12 cellular contexts compared by ENCODE assay signal in genomic region chrX:79336869-79337815, GRCh38. TPM values are rescaled to one million over a fixed set of nuclear protein-coding genes. Genes with fewer than 3 reads are reported as not detected.
DNase-seq lines count a peak whose midpoint lies in the region; ATAC-seq and TF ChIP-seq lines count a peak whose summit lies in the region.
"Had no signal": no experiment of that assay in that cellular context is flagged by ENCODE, and none has a peak within 500 bp of the region (broad histone marks: within the 10 kb centered on the region; RNA-seq: fewer than 3 reads in every experiment).

No MANE protein-coding gene starts in this region.

- peaks cover 3% of the 10 kb centered on the region for H3K9me3 Mint-ChIP-seq in activated CD8-positive, alpha-beta memory T cell treated with anti-CD3 and anti-CD28 coated beads, Interleukin-2, amount 10 ng/mL, durations not matched to agents 7 days and 5 days (ENCODE audit: low read depth)
- H3K9me3 Mint-ChIP-seq in GM23338 (no peaks in the 10 kb centered on the region; the same call in 2 of the 3 replicates), natural killer cell (no peaks in the 10 kb centered on the region)
- peaks cover 0 to 4% of the 10 kb centered on the region in 2 donors for H3K9me3 Mint-ChIP-seq in activated naive CD4-positive, alpha-beta T cell treated with anti-CD3 and anti-CD28 coated beads, Interleukin-2, amount 50 U/mL, for 72 hours

- H3K4me3 ChIP-seq in GM23338: no peak overlapping the region

- no peaks in the 10 kb centered on the region for H3K79me2 ChIP-seq in GM23338 (replicated peaks; ENCODE audit: insufficient read depth)

- H3K27me3 Mint-ChIP-seq in activated CD8-positive, alpha-beta memory T cell treated with anti-CD3 and anti-CD28 coated beads, Interleukin-2, amount 10 ng/mL, durations not matched to agents 7 days and 5 days: no peaks in the 10 kb centered on the region
- H3K27me3 Mint-ChIP-seq in GM23338 (ENCODE audit: insufficient read depth, low read depth, poor library complexity) (no peaks in the 10 kb centered on the region), natural killer cell (ENCODE audit: low read depth in 2 of 2) (peaks cover 0 to 15% of the 10 kb centered on the region in 2 donors)

- no peak for TF ChIP-seq CTCF in GM23338 (conservative IDR thresholded peaks at IDR 0.05; ENCODE audit: low read depth in 2 of 2)
- no peak for TF ChIP-seq CTCF in natural killer cell (IDR thresholded peaks at IDR 0.05)
- no peak for TF ChIP-seq CTCF in RWPE1 (conservative IDR thresholded peaks at IDR 0.05; ENCODE audit: low read depth)

- H2AFZ ChIP-seq in GM23338: peak overlapping the region; percentile 66; the same call in 1 of the 2 replicates

- no peaks in the 10 kb centered on the region for H3K27me3 ChIP-seq in GM23338 (ENCODE audit: insufficient read depth)

- H3K27ac Mint-ChIP-seq in activated CD8-positive, alpha-beta memory T cell treated with anti-CD3 and anti-CD28 coated beads, Interleukin-2, amount 10 ng/mL, durations not matched to agents 7 days and 5 days: peak overlapping the region; percentile 56
- H3K27ac Mint-ChIP-seq in GM23338 (no peak overlapping the region), natural killer cell (peak overlapping the region; percentile 69 to 78)
- peak overlapping the region; percentile 82 to 85 for H3K27ac Mint-ChIP-seq in activated naive CD4-positive, alpha-beta T cell treated with anti-CD3 and anti-CD28 coated beads, Interleukin-2, amount 50 U/mL, for 72 hours

- H3K36me3 ChIP-seq in GM23338 (ENCODE audit: insufficient read depth): no peaks in the 10 kb centered on the region

- no peak for DNase-seq in activated CD8-positive, alpha-beta memory T cell treated with anti-CD3 and anti-CD28 coated beads, Interleukin-2, amount 10 ng/mL, durations not matched to agents 7 days and 5 days
- DNase-seq in activated CD8-positive, alpha-beta memory T cell treated with anti-CD3 and anti-CD28 coated beads for 24 hours: no peak
- DNase-seq in GM23338 (ENCODE audit: low spot score) (no peak), natural killer cell (no peak), nucleus accumbens (lab: John Stamatoyannopoulos, UW) (no peak), RWPE1 (ENCODE audit: low spot score) (no peak)
- DNase-seq in activated naive CD4-positive, alpha-beta T cell treated with anti-CD3 and anti-CD28 coated beads, Interleukin-2, amount 50 U/mL, for 72 hours (ENCODE audit: low spot score in 2 of 2): no peak
- DNase-seq in effector CD8-positive, alpha-beta T cell (lab: John Stamatoyannopoulos, UW): no peak
- DNase-seq: NCI-H1694, NCI-H510A had no signal

- POLR2A ChIA-PET in RWPE1 (lab: Yijun Ruan, JAX; ENCODE audit: low non-redundant PET): no interaction called here

- peaks cover 6% of the 10 kb centered on the region; the same call in 1 of the 2 replicates for H3K4me1 ChIP-seq in GM23338 (ENCODE audit: insufficient read depth)

- no peak for ATAC-seq in activated CD8-positive, alpha-beta memory T cell treated with anti-CD3 and anti-CD28 coated beads, Interleukin-2, amount 10 ng/mL, durations not matched to agents 7 days and 5 days
- ATAC-seq in GM23338: no peak
- ATAC-seq in activated naive CD4-positive, alpha-beta T cell treated with anti-CD3 and anti-CD28 coated beads, Interleukin-2, amount 50 U/mL, for 72 hours: peak in 1 of 2 donors; percentile 64
- ATAC-seq in natural killer cell: peak in 1 of 3 donors; percentile 46

- peaks cover 10% of the 10 kb centered on the region for H3K36me3 Mint-ChIP-seq in activated CD8-positive, alpha-beta memory T cell treated with anti-CD3 and anti-CD28 coated beads, Interleukin-2, amount 10 ng/mL, durations not matched to agents 7 days and 5 days
- H3K36me3 Mint-ChIP-seq in GM23338 (ENCODE audit: low read depth) (no peaks in the 10 kb centered on the region), natural killer cell (no peaks in the 10 kb centered on the region)
- H3K36me3 Mint-ChIP-seq in activated naive CD4-positive, alpha-beta T cell treated with anti-CD3 and anti-CD28 coated beads, Interleukin-2, amount 50 U/mL, for 72 hours: no peaks in the 10 kb centered on the region

- peaks cover 10% of the 10 kb centered on the region for H3K4me1 Mint-ChIP-seq in activated CD8-positive, alpha-beta memory T cell treated with anti-CD3 and anti-CD28 coated beads, Interleukin-2, amount 10 ng/mL, durations not matched to agents 7 days and 5 days
- H3K4me1 Mint-ChIP-seq in GM23338: no peaks in the 10 kb centered on the region; the same call in 2 of the 3 replicates
- peaks cover 13 to 18% of the 10 kb centered on the region in 2 donors for H3K4me1 Mint-ChIP-seq in natural killer cell

- CTCF ChIA-PET in activated CD8-positive, alpha-beta memory T cell treated with anti-CD3 and anti-CD28 coated beads, Interleukin-2, amount 10 ng/mL, durations not matched to agents 7 days and 5 days (lab: Charles Lee): no interaction called here
- CTCF ChIA-PET in RWPE1 (lab: Yijun Ruan, JAX): no interaction called here

- H3K27ac ChIP-seq in GM23338 (ENCODE audit: low read depth) (no peak overlapping the region), RWPE1 (no peak overlapping the region)

- H3K4me2 ChIP-seq in GM23338: no peak overlapping the region

- peak overlapping the region; percentile 63 for H3K4me3 Mint-ChIP-seq in activated CD8-positive, alpha-beta memory T cell treated with anti-CD3 and anti-CD28 coated beads, Interleukin-2, amount 10 ng/mL, durations not matched to agents 7 days and 5 days
- H3K4me3 Mint-ChIP-seq in GM23338 (no peak overlapping the region), natural killer cell (peak overlapping the region; percentile 77)

- intact Hi-C loops in natural killer cell (cut with micrococcal nuclease): no loop called here

- no peaks in the 10 kb centered on the region for H3F3A ChIP-seq in GM23338 (replicated peaks; ENCODE audit: low read depth)

- no peaks in the 10 kb centered on the region for H3K9me2 ChIP-seq in GM23338 (ENCODE audit: insufficient read depth)

- no peaks in the 10 kb centered on the region for H4K20me1 ChIP-seq in GM23338 (replicated peaks; ENCODE audit: insufficient read depth)

TF ChIP-seq in GM23338, 12 proteins besides CTCF, POLR2A, EP300 and RAD21 (continues in another document):
- TF ChIP-seq REST (IDR thresholded peaks at IDR 0.05; ENCODE audit: unreplicated experiment): no peak
- TF ChIP-seq EZH2phosphoT487 (IDR thresholded peaks at IDR 0.05; ENCODE audit: unreplicated experiment): no peak
- TF ChIP-seq POLR2AphosphoS5 (IDR thresholded peaks at IDR 0.05; ENCODE audit: low read depth): no peak
- TF ChIP-seq STAT1 (IDR thresholded peaks at IDR 0.05; ENCODE audit: unreplicated experiment): no peak
- TF ChIP-seq ETS1 (IDR thresholded peaks at IDR 0.05): no peak
- no peak for TF ChIP-seq ZNF114 (CRISPR knock-in tag; IDR thresholded peaks at IDR 0.05)
- TF ChIP-seq EZH2 (IDR thresholded peaks at IDR 0.05; ENCODE audit: low read depth, unreplicated experiment): no peak
- TF ChIP-seq JUNB (IDR thresholded peaks at IDR 0.05; ENCODE audit: unreplicated experiment): no peak
- no peak for TF ChIP-seq NANOG (IDR thresholded peaks at IDR 0.05; ENCODE audit: borderline replicate concordance)

RNA-seq across cellular contexts. Expression of gene ITM2A, which starts 30.0 kb away (rescaled TPM):
- total RNA-seq in activated CD8-positive, alpha-beta memory T cell treated with anti-CD3 and anti-CD28 coated beads, Interleukin-2, amount 10 ng/mL, durations not matched to agents 7 days and 5 days: 100 to 1,000 TPM in 1 of 2 experiments, 10 to 100 TPM in 1; 93.9 to 160 TPM
- 48.4 and 57.9 TPM in 2 replicates for total RNA-seq in GM23338 (2014; rRNA removed; shearing (Covaris generic))
- 52.8 and 57.0 TPM in 2 replicates for polyA plus RNA-seq in GM23338 (2016; fragmentation: Nextera tagmentation; extraction: Ambion mirVana)
- total RNA-seq in activated naive CD4-positive, alpha-beta T cell treated with anti-CD3 and anti-CD28 coated beads, Interleukin-2, amount 50 U/mL, for 72 hours: 100 to 1,000 TPM; 110 to 131 TPM
- total RNA-seq in natural killer cell: 10 to 100 TPM; 34.7 to 72.5 (median 64.8) TPM
- total RNA-seq: kidney epithelial cell, LHCN-M2 had no signal
